Comparison of ENCODE assay signal across 1 cellular context in the genomic region with DNA sequence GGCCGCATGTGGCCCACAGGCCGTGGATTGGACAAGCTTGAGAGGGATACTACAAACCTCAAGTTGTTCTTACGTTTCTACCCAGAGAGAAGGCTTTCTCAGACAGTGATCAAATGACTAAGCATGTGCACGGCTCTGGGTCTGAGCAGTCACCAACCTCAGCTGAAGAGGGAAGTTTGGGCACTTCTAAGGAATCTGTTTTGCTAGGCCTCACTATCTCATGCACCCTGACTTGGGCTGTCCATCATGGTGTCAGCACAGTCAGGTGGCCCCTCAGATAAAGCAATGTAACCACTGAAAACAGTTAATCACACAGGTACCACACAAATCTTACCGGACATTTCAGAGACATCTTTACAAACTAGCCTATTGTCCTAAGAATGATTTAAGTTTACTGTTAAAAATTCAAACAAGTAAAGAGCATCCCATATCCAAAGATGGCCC.
TF ChIP-seq lines count a peak whose summit lies in the region.

No MANE protein-coding gene starts in this region.

TF ChIP-seq in K562, 482 proteins besides CTCF, POLR2A, EP300 and RAD21 (continued from another document):
- TF ChIP-seq, protein P1, sequence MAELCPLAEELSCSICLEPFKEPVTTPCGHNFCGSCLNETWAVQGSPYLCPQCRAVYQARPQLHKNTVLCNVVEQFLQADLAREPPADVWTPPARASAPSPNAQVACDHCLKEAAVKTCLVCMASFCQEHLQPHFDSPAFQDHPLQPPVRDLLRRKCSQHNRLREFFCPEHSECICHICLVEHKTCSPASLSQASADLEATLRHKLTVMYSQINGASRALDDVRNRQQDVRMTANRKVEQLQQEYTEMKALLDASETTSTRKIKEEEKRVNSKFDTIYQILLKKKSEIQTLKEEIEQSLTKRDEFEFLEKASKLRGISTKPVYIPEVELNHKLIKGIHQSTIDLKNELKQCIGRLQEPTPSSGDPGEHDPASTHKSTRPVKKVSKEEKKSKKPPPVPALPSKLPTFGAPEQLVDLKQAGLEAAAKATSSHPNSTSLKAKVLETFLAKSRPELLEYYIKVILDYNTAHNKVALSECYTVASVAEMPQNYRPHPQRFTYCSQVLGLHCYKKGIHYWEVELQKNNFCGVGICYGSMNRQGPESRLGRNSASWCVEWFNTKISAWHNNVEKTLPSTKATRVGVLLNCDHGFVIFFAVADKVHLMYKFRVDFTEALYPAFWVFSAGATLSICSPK (IDR thresholded peaks at IDR 0.05; ENCODE audit: borderline replicate concordance) = no peak
- TF ChIP-seq CBX8 (IDR thresholded peaks at IDR 0.05; ENCODE audit: borderline replicate concordance, extremely low read depth, low read depth, low read length, poor library complexity, severe bottlenecking) (no peak), HDAC6 (IDR thresholded peaks at IDR 0.05; ENCODE audit: low read depth, low read length) (no peak), NR2F6 (CRISPR knock-in tag; IDR thresholded peaks at IDR 0.05) (no peak), RUNX1 (IDR thresholded peaks at IDR 0.05; ENCODE audit: low read depth) (peak; percentile 95), TFAM (CRISPR knock-in tag; conservative IDR thresholded peaks at IDR 0.05) (no peak), ZSCAN29 (IDR thresholded peaks at IDR 0.05) (no peak), FOS (IDR thresholded peaks at IDR 0.05; ENCODE audit: extremely low read depth, insufficient read length) (no peak), ZBTB1 (CRISPR knock-in tag; IDR thresholded peaks at IDR 0.05; ENCODE audit: borderline replicate concordance, low read depth) (no peak), TAF9B (IDR thresholded peaks at IDR 0.05; ENCODE audit: partially characterized antibody) (peak; percentile 60), ZNF707 (CRISPR knock-in tag; conservative IDR thresholded peaks at IDR 0.05) (no peak), OTX1 (CRISPR knock-in tag; IDR thresholded peaks at IDR 0.05) (no peak), PHF21A (IDR thresholded peaks at IDR 0.05; ENCODE audit: borderline replicate concordance, low read depth) (no peak), MEIS2 (IDR thresholded peaks at IDR 0.05; ENCODE audit: partially characterized antibody) (peak; percentile 100), ZNF408 (CRISPR knock-in tag; IDR thresholded peaks at IDR 0.05; ENCODE audit: low read depth) (no peak), FOXK1 (CRISPR knock-in tag; IDR thresholded peaks at IDR 0.05; ENCODE audit: borderline replicate concordance) (no peak), ZKSCAN8 (CRISPR knock-in tag; IDR thresholded peaks at IDR 0.05) (peak; percentile 76; the same call in 1 of the 2 replicates), SP2 (IDR thresholded peaks at IDR 0.05; ENCODE audit: extremely low read depth, low read depth, low read length, poor library complexity, severe bottlenecking) (no peak), ZNF75A (CRISPR knock-in tag; IDR thresholded peaks at IDR 0.05) (no peak), ZNF717 (CRISPR knock-in tag; IDR thresholded peaks at IDR 0.05) (no peak), GTF2E2 (tag; IDR thresholded peaks at IDR 0.05) (no peak), POLR3A (IDR thresholded peaks at IDR 0.05; ENCODE audit: borderline replicate concordance, extremely low read depth, insufficient read depth, insufficient read length) (no peak)
- TF ChIP-seq, protein P2, sequence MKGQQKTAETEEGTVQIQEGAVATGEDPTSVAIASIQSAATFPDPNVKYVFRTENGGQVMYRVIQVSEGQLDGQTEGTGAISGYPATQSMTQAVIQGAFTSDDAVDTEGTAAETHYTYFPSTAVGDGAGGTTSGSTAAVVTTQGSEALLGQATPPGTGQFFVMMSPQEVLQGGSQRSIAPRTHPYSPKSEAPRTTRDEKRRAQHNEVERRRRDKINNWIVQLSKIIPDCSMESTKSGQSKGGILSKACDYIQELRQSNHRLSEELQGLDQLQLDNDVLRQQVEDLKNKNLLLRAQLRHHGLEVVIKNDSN (CRISPR knock-in tag; IDR thresholded peaks at IDR 0.05) = 0 out of 2 replicates have a peak, but pooled peaks have one; percentile 8
- TF ChIP-seq, protein P3, sequence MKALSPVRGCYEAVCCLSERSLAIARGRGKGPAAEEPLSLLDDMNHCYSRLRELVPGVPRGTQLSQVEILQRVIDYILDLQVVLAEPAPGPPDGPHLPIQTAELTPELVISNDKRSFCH (CRISPR knock-in tag; IDR thresholded peaks at IDR 0.05) = no peak
- TF ChIP-seq, protein P3 (tag; IDR thresholded peaks at IDR 0.05) = peak; percentile 78
- TF ChIP-seq, protein P4, sequence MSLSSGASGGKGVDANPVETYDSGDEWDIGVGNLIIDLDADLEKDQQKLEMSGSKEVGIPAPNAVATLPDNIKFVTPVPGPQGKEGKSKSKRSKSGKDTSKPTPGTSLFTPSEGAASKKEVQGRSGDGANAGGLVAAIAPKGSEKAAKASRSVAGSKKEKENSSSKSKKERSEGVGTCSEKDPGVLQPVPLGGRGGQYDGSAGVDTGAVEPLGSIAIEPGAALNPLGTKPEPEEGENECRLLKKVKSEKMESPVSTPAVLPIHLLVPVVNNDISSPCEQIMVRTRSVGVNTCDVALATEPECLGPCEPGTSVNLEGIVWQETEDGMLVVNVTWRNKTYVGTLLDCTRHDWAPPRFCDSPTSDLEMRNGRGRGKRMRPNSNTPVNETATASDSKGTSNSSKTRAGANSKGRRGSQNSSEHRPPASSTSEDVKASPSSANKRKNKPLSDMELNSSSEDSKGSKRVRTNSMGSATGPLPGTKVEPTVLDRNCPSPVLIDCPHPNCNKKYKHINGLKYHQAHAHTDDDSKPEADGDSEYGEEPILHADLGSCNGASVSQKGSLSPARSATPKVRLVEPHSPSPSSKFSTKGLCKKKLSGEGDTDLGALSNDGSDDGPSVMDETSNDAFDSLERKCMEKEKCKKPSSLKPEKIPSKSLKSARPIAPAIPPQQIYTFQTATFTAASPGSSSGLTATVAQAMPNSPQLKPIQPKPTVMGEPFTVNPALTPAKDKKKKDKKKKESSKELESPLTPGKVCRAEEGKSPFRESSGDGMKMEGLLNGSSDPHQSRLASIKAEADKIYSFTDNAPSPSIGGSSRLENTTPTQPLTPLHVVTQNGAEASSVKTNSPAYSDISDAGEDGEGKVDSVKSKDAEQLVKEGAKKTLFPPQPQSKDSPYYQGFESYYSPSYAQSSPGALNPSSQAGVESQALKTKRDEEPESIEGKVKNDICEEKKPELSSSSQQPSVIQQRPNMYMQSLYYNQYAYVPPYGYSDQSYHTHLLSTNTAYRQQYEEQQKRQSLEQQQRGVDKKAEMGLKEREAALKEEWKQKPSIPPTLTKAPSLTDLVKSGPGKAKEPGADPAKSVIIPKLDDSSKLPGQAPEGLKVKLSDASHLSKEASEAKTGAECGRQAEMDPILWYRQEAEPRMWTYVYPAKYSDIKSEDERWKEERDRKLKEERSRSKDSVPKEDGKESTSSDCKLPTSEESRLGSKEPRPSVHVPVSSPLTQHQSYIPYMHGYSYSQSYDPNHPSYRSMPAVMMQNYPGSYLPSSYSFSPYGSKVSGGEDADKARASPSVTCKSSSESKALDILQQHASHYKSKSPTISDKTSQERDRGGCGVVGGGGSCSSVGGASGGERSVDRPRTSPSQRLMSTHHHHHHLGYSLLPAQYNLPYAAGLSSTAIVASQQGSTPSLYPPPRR (CRISPR knock-in tag; IDR thresholded peaks at IDR 0.05; ENCODE audit: borderline replicate concordance) = peak; percentile 76; the same call in 1 of the 2 replicates
- TF ChIP-seq, protein P5, sequence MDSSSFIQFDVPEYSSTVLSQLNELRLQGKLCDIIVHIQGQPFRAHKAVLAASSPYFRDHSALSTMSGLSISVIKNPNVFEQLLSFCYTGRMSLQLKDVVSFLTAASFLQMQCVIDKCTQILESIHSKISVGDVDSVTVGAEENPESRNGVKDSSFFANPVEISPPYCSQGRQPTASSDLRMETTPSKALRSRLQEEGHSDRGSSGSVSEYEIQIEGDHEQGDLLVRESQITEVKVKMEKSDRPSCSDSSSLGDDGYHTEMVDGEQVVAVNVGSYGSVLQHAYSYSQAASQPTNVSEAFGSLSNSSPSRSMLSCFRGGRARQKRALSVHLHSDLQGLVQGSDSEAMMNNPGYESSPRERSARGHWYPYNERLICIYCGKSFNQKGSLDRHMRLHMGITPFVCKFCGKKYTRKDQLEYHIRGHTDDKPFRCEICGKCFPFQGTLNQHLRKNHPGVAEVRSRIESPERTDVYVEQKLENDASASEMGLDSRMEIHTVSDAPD (CRISPR knock-in tag; IDR thresholded peaks at IDR 0.05) = no peak
- TF ChIP-seq, protein P6, sequence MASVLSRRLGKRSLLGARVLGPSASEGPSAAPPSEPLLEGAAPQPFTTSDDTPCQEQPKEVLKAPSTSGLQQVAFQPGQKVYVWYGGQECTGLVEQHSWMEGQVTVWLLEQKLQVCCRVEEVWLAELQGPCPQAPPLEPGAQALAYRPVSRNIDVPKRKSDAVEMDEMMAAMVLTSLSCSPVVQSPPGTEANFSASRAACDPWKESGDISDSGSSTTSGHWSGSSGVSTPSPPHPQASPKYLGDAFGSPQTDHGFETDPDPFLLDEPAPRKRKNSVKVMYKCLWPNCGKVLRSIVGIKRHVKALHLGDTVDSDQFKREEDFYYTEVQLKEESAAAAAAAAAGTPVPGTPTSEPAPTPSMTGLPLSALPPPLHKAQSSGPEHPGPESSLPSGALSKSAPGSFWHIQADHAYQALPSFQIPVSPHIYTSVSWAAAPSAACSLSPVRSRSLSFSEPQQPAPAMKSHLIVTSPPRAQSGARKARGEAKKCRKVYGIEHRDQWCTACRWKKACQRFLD (CRISPR knock-in tag; IDR thresholded peaks at IDR 0.05) = peak; percentile 95; the same call in 1 of the 2 replicates
